In the genomic region with DNA sequence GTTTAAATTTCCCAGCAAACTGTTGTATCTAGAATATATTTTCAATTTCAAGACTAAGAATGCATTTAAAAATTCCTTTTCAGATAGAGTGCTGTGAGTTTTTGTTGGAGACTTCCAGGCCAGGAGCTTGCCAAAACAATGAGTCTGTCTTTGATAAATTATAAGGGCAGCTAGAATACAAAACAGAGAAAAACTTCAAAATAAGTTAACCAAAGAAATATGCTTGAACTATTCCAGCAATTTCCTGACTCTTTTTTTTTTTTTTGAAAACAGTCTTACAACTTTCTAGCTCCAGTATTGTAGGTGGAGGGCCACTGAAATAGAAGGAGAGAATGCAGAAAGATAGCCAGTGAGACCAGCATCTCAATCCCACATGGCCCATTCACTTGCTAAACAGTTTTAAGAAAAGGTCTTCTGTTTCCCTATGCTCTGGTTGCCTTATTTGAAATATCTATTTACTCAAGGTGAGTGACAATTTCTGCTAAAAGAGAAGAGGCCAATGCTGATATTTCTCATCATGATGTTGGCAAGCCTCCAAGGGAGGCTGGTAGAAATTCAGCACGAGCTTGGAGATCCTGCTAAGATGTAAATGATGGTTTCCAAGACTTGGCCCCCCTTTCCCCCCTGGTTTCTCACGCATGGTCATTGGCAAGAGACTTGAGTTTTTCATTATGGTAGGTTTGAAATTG, we compare ENCODE assay signal across 10 cellular contexts.
A peak's percentile ranks its signal among the peaks of the same experiment; 100 is the strongest.
DNase-seq lines count a peak whose midpoint lies in the region; ATAC-seq and TF ChIP-seq lines count a peak whose summit lies in the region.
"Had no signal": no experiment of that assay in that cellular context is flagged by ENCODE, and none has a peak within 500 bp of the region (broad histone marks: within the 10 kb centered on the region; RNA-seq: fewer than 3 reads in every experiment).

No MANE protein-coding gene starts in this region.

- DNase-seq in AG04450 (ENCODE audit: low read depth, low spot score) (peak; percentile 32), HL-60 (ENCODE audit: low read depth in 1 of 2, low spot score in 1 of 2) (no peak), brain microvascular endothelial cell (peak; percentile 45), mesenchymal stem cell (peak; percentile 55), SJCRH30 (no peak), mucosa of gallbladder (ENCODE audit: low spot score) (no peak), cortex of kidney (lab: John Stamatoyannopoulos, UW) (no peak)
- DNase-seq: left cardiac atrium, NCI-H446 treated with DMSO at 0.1 percent for 48 hours had no signal

- H3K14ac ChIP-seq in mesenchymal stem cell (ENCODE audit: low read length in 2 of 2), result no peak overlapping the region

- H2BK12ac ChIP-seq in mesenchymal stem cell (ENCODE audit: low read length in 2 of 2), result no peak overlapping the region

- H2BK15ac ChIP-seq in mesenchymal stem cell (ENCODE audit: low read depth, poor library complexity, severe bottlenecking), result no peak overlapping the region

- no peak overlapping the region for H3K23ac ChIP-seq in mesenchymal stem cell (ENCODE audit: low read length in 2 of 2)

- peaks cover 15% of the 10 kb centered on the region for H3K9me3 ChIP-seq in AG04450 (ENCODE audit: control insufficient read depth, insufficient read depth, low read length)
- H3K9me3 ChIP-seq in mesenchymal stem cell (ENCODE audit: control insufficient read depth, low read length), result peaks cover 11% of the 10 kb centered on the region
- peaks cover 9% of the 10 kb centered on the region; the same call in 1 of the 2 replicates for H3K9me3 ChIP-seq in SJCRH30 (replicated peaks)

- no peak overlapping the region for H2BK5ac ChIP-seq in mesenchymal stem cell (ENCODE audit: low read depth, low read length, poor library complexity, severe bottlenecking)

- TF ChIP-seq CTCF in AG04450 (IDR thresholded peaks at IDR 0.05; ENCODE audit: low read depth, low read length) (no peak), HL-60 (IDR thresholded peaks at IDR 0.05; ENCODE audit: insufficient read depth, low read length) (no peak), brain microvascular endothelial cell (IDR thresholded peaks at IDR 0.05; ENCODE audit: low read depth, low read length, missing control alignments) (no peak)

- POLR2A ChIA-PET in AG04450 (lab: Yijun Ruan, JAX), result interaction anchor here (0.6 to 1.6 kb wide), 8 partner anchors 18 to 227 kb away, joined by 3 to 11 read pairs (median 6); partner anchors contain the start of gene FNBP1

- in situ Hi-C loops in brain microvascular endothelial cell (cut with HindIII; ENCODE audit: low pct_ligation_motif_present, low sequenced_read_pairs), result no loop called here

- H3K27ac ChIP-seq in AG04450 (ENCODE audit: low read depth, low read length) (peak overlapping the region; percentile 39), HL-60 (replicated peaks) (peak overlapping the region; percentile 45), brain microvascular endothelial cell (peak overlapping the region; percentile 12), mesenchymal stem cell (ENCODE audit: low read length, poor library complexity, severe bottlenecking) (no peak overlapping the region), SJCRH30 (no peak overlapping the region)

- no peaks in the 10 kb centered on the region for H3K27me3 ChIP-seq in AG04450 (ENCODE audit: control insufficient read depth, insufficient read depth, low read length)
- no peaks in the 10 kb centered on the region for H3K27me3 ChIP-seq in HL-60 (ENCODE audit: insufficient read depth, poor library complexity, severe bottlenecking)
- H3K27me3 ChIP-seq in brain microvascular endothelial cell (replicated peaks), result no peaks in the 10 kb centered on the region
- H3K27me3 ChIP-seq in mesenchymal stem cell (ENCODE audit: control insufficient read depth in 1 of 2, insufficient read depth in 1 of 2, low read length in 2 of 2), result no peaks in the 10 kb centered on the region
- H3K27me3 ChIP-seq in SJCRH30, result no peaks in the 10 kb centered on the region

- H2AK5ac ChIP-seq in mesenchymal stem cell (ENCODE audit: low read length, severe bottlenecking), result no peak overlapping the region

- CTCF ChIA-PET in AG04450 (lab: Charles Lee), result interaction anchor here (0.7 to 1.2 kb wide), 4 partner anchors 14 to 104 kb away, joined by 3 to 4 read pairs (median 3); no protein-coding TSS in a partner anchor

- no peak overlapping the region for H4K8ac ChIP-seq in mesenchymal stem cell (ENCODE audit: low read length)

- H3K4me3 ChIP-seq in AG04450 (ENCODE audit: low read depth, low read length), result no peak overlapping the region
- no peak overlapping the region for H3K4me3 ChIP-seq in HL-60 (replicated peaks; ENCODE audit: insufficient read depth, low read length)
- H3K4me3 ChIP-seq in brain microvascular endothelial cell (ENCODE audit: low read depth, low read length), result no peak overlapping the region
- H3K4me3 ChIP-seq in mesenchymal stem cell (ENCODE audit: insufficient read depth in 1 of 2, low read depth in 1 of 2, low read length in 2 of 2), result no peak overlapping the region
- H3K4me3 ChIP-seq in SJCRH30, result no peak overlapping the region

- no peak overlapping the region for H2AFZ ChIP-seq in mesenchymal stem cell (ENCODE audit: low read depth, low read length)

- H4K91ac ChIP-seq in mesenchymal stem cell (ENCODE audit: low read length), result no peak overlapping the region

- H3K18ac ChIP-seq in mesenchymal stem cell (ENCODE audit: low read depth in 1 of 2, low read length in 2 of 2), result no peak overlapping the region

- H3K79me1 ChIP-seq in mesenchymal stem cell (replicated peaks; ENCODE audit: low read length, poor library complexity, severe bottlenecking), result no peaks in the 10 kb centered on the region

- H3K4ac ChIP-seq in mesenchymal stem cell (ENCODE audit: low read depth in 1 of 2, low read length in 2 of 2), result no peak overlapping the region

- WGBS in mesenchymal stem cell, result 50% methylated on average over 1 of the region's 2 CpGs

- no peak overlapping the region for H3K4me2 ChIP-seq in mesenchymal stem cell (ENCODE audit: low read length, poor library complexity, severe bottlenecking)

- peak overlapping the region; percentile 36 for H3K9ac ChIP-seq in mesenchymal stem cell (ENCODE audit: low read length)

- ATAC-seq in GM19351 (IDR thresholded peaks at IDR 0.05; ENCODE audit: unreplicated experiment), result no peak

- H3K4me1 ChIP-seq in mesenchymal stem cell (ENCODE audit: control insufficient read depth, insufficient read depth, low read depth, low read length), result no peaks in the 10 kb centered on the region
- H3K4me1 ChIP-seq in SJCRH30, result peaks cover 15% of the 10 kb centered on the region

- no peak overlapping the region for H2BK120ac ChIP-seq in mesenchymal stem cell (ENCODE audit: low read depth, low read length)

- H3K36me3 ChIP-seq in brain microvascular endothelial cell (replicated peaks), result no peaks in the 10 kb centered on the region
- peaks cover 8 to 10% of the 10 kb centered on the region in 2 experiments for H3K36me3 ChIP-seq in mesenchymal stem cell (ENCODE audit: control insufficient read depth in 1 of 2, insufficient read depth in 2 of 2, low read depth in 1 of 2, low read length in 2 of 2)
- H3K36me3 ChIP-seq in SJCRH30, result no peaks in the 10 kb centered on the region

Comparison
In these comparisons a context has a peak if more than half of its experiments do, and no peak if none do; other contexts are left out.
1. DNase-seq: peak in AG04450 (single experiment), brain microvascular endothelial cell (single experiment) and mesenchymal stem cell (single experiment); none in HL-60 (0 of 2), SJCRH30 (0 of 2), mucosa of gallbladder (single experiment) and cortex of kidney (single experiment).
2. H3K27ac ChIP-seq: peak in AG04450 (single experiment), HL-60 (single experiment) and brain microvascular endothelial cell (single experiment); none in mesenchymal stem cell (single experiment) and SJCRH30 (single experiment).